Comparison of ENCODE assay signal across 19 cellular contexts in the genomic region with DNA sequence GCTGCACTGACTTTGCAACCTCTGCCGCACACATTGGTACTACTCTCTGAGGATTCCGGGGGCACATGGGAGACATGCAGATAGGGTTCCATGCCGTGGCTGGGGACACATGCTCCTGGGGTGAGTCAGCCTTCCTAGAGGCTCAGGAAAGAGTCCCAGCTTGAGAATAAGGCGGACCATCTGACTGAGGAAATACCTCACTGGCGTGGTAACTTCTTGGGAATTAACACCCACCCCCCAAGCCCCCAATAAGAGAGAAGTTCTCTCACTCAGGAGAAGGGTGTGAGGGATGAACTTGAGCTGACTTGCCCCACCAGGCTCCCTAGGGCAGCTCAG. TPM values are rescaled to one million over a fixed set of nuclear protein-coding genes. Genes with fewer than 3 reads are reported as not detected.
DNase-seq lines count a peak whose midpoint lies in the region; ATAC-seq and TF ChIP-seq lines count a peak whose summit lies in the region.
"Had no signal": no experiment of that assay in that cellular context is flagged by ENCODE, and none has a peak within 500 bp of the region (broad histone marks: within the 10 kb centered on the region; RNA-seq: fewer than 3 reads in every experiment).

No MANE protein-coding gene starts in this region.

- peak overlapping the region; percentile 94 for H4K5ac ChIP-seq in IMR-90 (ENCODE audit: low read depth, low read length)

- TF ChIP-seq CTCF in Caco-2 (IDR thresholded peaks at IDR 0.05; ENCODE audit: insufficient read depth in 1 of 2, low read depth in 1 of 2, low read length in 1 of 2, severe bottlenecking in 1 of 2, unreplicated experiment in 1 of 2) = no peak
- TF ChIP-seq CTCF in IMR-90 (conservative IDR thresholded peaks at IDR 0.05; ENCODE audit: low read depth, low read length) = no peak
- TF ChIP-seq CTCF in cardiac fibroblast (IDR thresholded peaks at IDR 0.05; ENCODE audit: low read depth, low read length) = no peak
- no peak for TF ChIP-seq CTCF in vagina (IDR thresholded peaks at IDR 0.05)
- TF ChIP-seq CTCF in tibial artery (IDR thresholded peaks at IDR 0.05) = no peak

- H3K4me3 ChIP-seq in Caco-2 (ENCODE audit: low read depth, low read length) = no peak overlapping the region
- H3K4me3 ChIP-seq in IMR-90 (ENCODE audit: insufficient read depth, low read depth, low read length) = no peak overlapping the region
- H3K4me3 ChIP-seq in cardiac fibroblast (replicated peaks in 1 of 2; ENCODE audit: low read depth in 2 of 2, low read length in 2 of 2) = no peak overlapping the region
- H3K4me3 ChIP-seq in trophoblast cell (ENCODE audit: low read depth, low read length) = no peak overlapping the region
- H3K4me3 ChIP-seq in vagina = no peak overlapping the region
- no peak overlapping the region for H3K4me3 ChIP-seq in tibial artery
- H3K4me3 ChIP-seq: adrenal gland, gastroesophageal sphincter, mucosa of descending colon, suprapubic skin had no signal

- CTCF ChIA-PET in Caco-2 (lab: Charles Lee) = no interaction called here
- CTCF ChIA-PET in IMR-90 (lab: Yijun Ruan, JAX) = no interaction called here

- no peak overlapping the region for H3K56ac ChIP-seq in IMR-90 (ENCODE audit: extremely low read depth, insufficient read depth, low read length)

- H3K4me1 ChIP-seq in Caco-2 = peaks cover 78% of the 10 kb centered on the region
- H3K4me1 ChIP-seq in IMR-90 (ENCODE audit: control insufficient read depth, insufficient read depth, low read length) = peaks cover 22% of the 10 kb centered on the region
- H3K4me1 ChIP-seq in trophoblast cell (ENCODE audit: control insufficient read depth in 1 of 2, insufficient read depth in 2 of 2, low read length in 2 of 2) = peaks cover 16 to 20% of the 10 kb centered on the region in 2 experiments
- H3K4me1 ChIP-seq in vagina = no peaks in the 10 kb centered on the region
- H3K4me1 ChIP-seq in tibial artery = no peaks in the 10 kb centered on the region
- H3K4me1 ChIP-seq: gastroesophageal sphincter, suprapubic skin had no signal

- H3K27ac Mint-ChIP-seq in Caco-2 (ENCODE audit: unreplicated experiment) = peak overlapping the region; percentile 69

- H3K4me1 Mint-ChIP-seq in Caco-2 (ENCODE audit: low read depth, unreplicated experiment) = peaks cover 62% of the 10 kb centered on the region

- peak overlapping the region; percentile 29 for H2AK9ac ChIP-seq in IMR-90 (replicated peaks; ENCODE audit: low read depth, low read length, poor library complexity)

- dilution Hi-C loops in IMR-90 (cut with HindIII; ENCODE audit: low sequenced_read_pairs, unreplicated experiment) = no loop called here

- H2BK20ac ChIP-seq in IMR-90 (ENCODE audit: low read depth, low read length) = peak overlapping the region; percentile 95

- ATAC-seq in IMR-90 (ENCODE audit: low read depth) (no peak), GM19328 (IDR thresholded peaks at IDR 0.05; ENCODE audit: unreplicated experiment) (no peak), HG02623 (IDR thresholded peaks at IDR 0.05; ENCODE audit: unreplicated experiment) (no peak)
- ATAC-seq: gastroesophageal sphincter had no signal

- H3K23ac ChIP-seq in IMR-90 (ENCODE audit: low read depth, low read length) (peak overlapping the region; percentile 51; the same call in 1 of the 2 replicates), trophoblast cell (ENCODE audit: low read length) (no peak overlapping the region)

- no peaks in the 10 kb centered on the region for H3K9me3 Mint-ChIP-seq in Caco-2 (ENCODE audit: unreplicated experiment)
- H3K9me3 Mint-ChIP-seq: neural crest cell had no signal

- H2BK12ac ChIP-seq in trophoblast cell (ENCODE audit: low read length) = peak overlapping the region; percentile 77

- H3K4ac ChIP-seq in IMR-90 (ENCODE audit: low read depth, low read length) (peak overlapping the region; percentile 88), trophoblast cell (ENCODE audit: low read depth, low read length) (no peak overlapping the region)

- peak overlapping the region; percentile 88 for H2BK120ac ChIP-seq in IMR-90 (ENCODE audit: low read depth, low read length)
- H2BK120ac ChIP-seq in trophoblast cell (ENCODE audit: insufficient read depth, low read length, poor library complexity) = peak overlapping the region; percentile 61

- H3K27me3 ChIP-seq in Caco-2 (replicated peaks; ENCODE audit: control insufficient read depth, insufficient read depth, low read length) (no peaks in the 10 kb centered on the region), IMR-90 (ENCODE audit: control insufficient read depth, insufficient read depth, low read length) (peaks cover 23% of the 10 kb centered on the region), trophoblast cell (ENCODE audit: insufficient read depth, low read length) (no peaks in the 10 kb centered on the region), vagina (no peaks in the 10 kb centered on the region), tibial artery (no peaks in the 10 kb centered on the region)
- H3K27me3 ChIP-seq: adrenal gland had no signal

- H4K20me1 ChIP-seq in IMR-90 (ENCODE audit: insufficient read depth, low read length) = no peaks in the 10 kb centered on the region

- peak overlapping the region; percentile 60; the same call in 2 of the 3 replicates for H2BK15ac ChIP-seq in IMR-90 (ENCODE audit: low read depth, low read length)

- no peak overlapping the region for H4K12ac ChIP-seq in trophoblast cell (ENCODE audit: low read depth, low read length)

- H3K27me3 Mint-ChIP-seq in Caco-2 (ENCODE audit: insufficient read depth, unreplicated experiment) = no peaks in the 10 kb centered on the region

- H2AK5ac ChIP-seq in IMR-90 (ENCODE audit: low read depth, low read length) = peak overlapping the region; percentile 88; the same call in 1 of the 2 replicates
- H2AK5ac ChIP-seq in trophoblast cell (ENCODE audit: low read length) = no peak overlapping the region

- no peaks in the 10 kb centered on the region for H3K79me2 ChIP-seq in trophoblast cell (ENCODE audit: control insufficient read depth, insufficient read depth, low read length, poor library complexity)

- H3K9me1 ChIP-seq in IMR-90 (ENCODE audit: insufficient read depth, low read length) = peaks cover 6% of the 10 kb centered on the region; the same call in 1 of the 2 replicates

- no peak for TF ChIP-seq RAD21 in IMR-90 (IDR thresholded peaks at IDR 0.05; ENCODE audit: low read length)

- peak overlapping the region; percentile 70 for H3K14ac ChIP-seq in IMR-90 (replicated peaks; ENCODE audit: low read depth, low read length)
- H3K14ac ChIP-seq in trophoblast cell (ENCODE audit: low read length) = peak overlapping the region; percentile 45

- H3K9me3 ChIP-seq in Caco-2 (no peaks in the 10 kb centered on the region), IMR-90 (ENCODE audit: control insufficient read depth, insufficient read depth, low read length) (peaks cover 2% of the 10 kb centered on the region; the same call in 1 of the 2 replicates), trophoblast cell (ENCODE audit: insufficient read depth, low read depth, low read length) (peaks cover 1% of the 10 kb centered on the region), vagina (no peaks in the 10 kb centered on the region), tibial artery (no peaks in the 10 kb centered on the region)
- H3K9me3 ChIP-seq: adrenal gland, gastroesophageal sphincter, mucosa of descending colon, suprapubic skin had no signal

- intact Hi-C loops in Caco-2 (cut with micrococcal nuclease; ENCODE audit: unreplicated experiment) (no loop called here), IMR-90 (cut with micrococcal nuclease) (loop anchor here (5.0 kb wide), 1 partner anchor 96 kb away; no protein-coding TSS in a partner anchor), vagina (cut with DNase I) (no loop called here), tibial artery (cut with DNase I; ENCODE audit: low total_unique reads) (no loop called here)

- TF ChIP-seq POLR2A in IMR-90 (IDR thresholded peaks at IDR 0.05; ENCODE audit: low read depth, low read length) (no peak), vagina (IDR thresholded peaks at IDR 0.05) (no peak)

- H3K18ac ChIP-seq in IMR-90 (ENCODE audit: low read depth, low read length) (peak overlapping the region; percentile 95), trophoblast cell (ENCODE audit: low read length) (peak overlapping the region; percentile 57)

- H3K36me3 ChIP-seq in Caco-2 (ENCODE audit: control insufficient read depth, insufficient read depth, low read length) (peaks cover 3% of the 10 kb centered on the region), IMR-90 (ENCODE audit: control insufficient read depth, insufficient read depth, low read length) (no peaks in the 10 kb centered on the region), trophoblast cell (ENCODE audit: control insufficient read depth in 1 of 2, insufficient read depth in 2 of 2, low read length in 2 of 2) (no peaks in the 10 kb centered on the region), vagina (no peaks in the 10 kb centered on the region), tibial artery (no peaks in the 10 kb centered on the region)
- H3K36me3 ChIP-seq: adrenal gland, gastroesophageal sphincter, suprapubic skin had no signal

- H3K79me1 ChIP-seq in IMR-90 (ENCODE audit: low read depth in 1 of 2, low read length in 2 of 2) (no peaks in the 10 kb centered on the region), trophoblast cell (ENCODE audit: low read length) (peaks cover 11% of the 10 kb centered on the region)

- H3K4me2 ChIP-seq in IMR-90 (ENCODE audit: low read depth, low read length) (no peak overlapping the region), trophoblast cell (ENCODE audit: low read length) (no peak overlapping the region)

- in situ Hi-C loops in IMR-90 (cut with MboI; ENCODE audit: low sequenced_read_pairs) = no loop called here

- H4K8ac ChIP-seq in IMR-90 (ENCODE audit: low read depth in 2 of 2, low read length in 2 of 2) (peak overlapping the region; percentile 69 to 74; a peak in 3 of 4 replicates), trophoblast cell (ENCODE audit: low read depth, low read length) (no peak overlapping the region)

- H2BK5ac ChIP-seq in IMR-90 (ENCODE audit: low read depth, low read length, poor library complexity, severe bottlenecking) (peak overlapping the region; percentile 0), trophoblast cell (ENCODE audit: low read depth, low read length, poor library complexity) (peak overlapping the region; percentile 61)

- DNase-seq in Caco-2 (no peak), IMR-90 (peak; percentile 43), cardiac fibroblast (ENCODE audit: low read depth in 2 of 2) (peak; percentile 46 to 64), trophoblast cell (peak in 1 of 2 donors; percentile 17), vagina (ENCODE audit: extremely low spot score in 2 of 2) (no peak), tibial artery (no peak)
- DNase-seq: activated CD8-positive, alpha-beta memory T cell treated with anti-CD3 and anti-CD28 coated beads, Interleukin-2, amount 50 U/mL, for 4 hours; central memory CD4-positive, alpha-beta T cell; KBM-7; NCI-H1092 treated with DMSO at 0.1 percent for 48 hours; NCI-H2107; NCI-H526 had no signal

- H3K27ac ChIP-seq in IMR-90 (ENCODE audit: insufficient read depth, low read length) (peak overlapping the region; percentile 68; the same call in 1 of the 2 replicates), trophoblast cell (ENCODE audit: low read depth, low read length) (peak overlapping the region; percentile 58), vagina (no peak overlapping the region), tibial artery (no peak overlapping the region)
- H3K27ac ChIP-seq: gastroesophageal sphincter, suprapubic skin had no signal

- peak overlapping the region; percentile 86 for H4K91ac ChIP-seq in IMR-90 (ENCODE audit: insufficient read depth, low read depth, low read length)
- peak overlapping the region; percentile 56 for H4K91ac ChIP-seq in trophoblast cell (ENCODE audit: low read depth, low read length)

- H3K9ac ChIP-seq in IMR-90 (ENCODE audit: low read depth, low read length) (no peak overlapping the region), trophoblast cell (ENCODE audit: low read length) (no peak overlapping the region)

- no peak overlapping the region for H3K4me3 Mint-ChIP-seq in Caco-2 (ENCODE audit: unreplicated experiment)
- H3K4me3 Mint-ChIP-seq: neural crest cell had no signal

- 67% methylated on average over 3 of the region's 5 CpGs; no CpG with 5 or more reads in 1 of the 2 experiments for WGBS in IMR-90 (ENCODE audit: extremely low coverage in 2 of 2, insufficient read length in 1 of 2), 2 experiments
- no CpG with 5 or more reads among the region's 5 CpGs for WGBS in trophoblast cell (ENCODE audit: extremely low coverage, insufficient coverage, insufficient read length)

- POLR2A ChIA-PET in Caco-2 (lab: Charles Lee) = no interaction called here
- POLR2A ChIA-PET in IMR-90 (lab: Charles Lee; ENCODE audit: unreplicated experiment) = no interaction called here

- BruUV-seq in Caco-2 (replicated peaks; lab: Mats Ljungman, UMichigan) (no TSS peak), IMR-90 (replicated peaks; lab: Mats Ljungman, UMichigan) (no TSS peak)

- H2AFZ ChIP-seq in IMR-90 (replicated peaks; ENCODE audit: low read length, poor library complexity) (peak overlapping the region; percentile 6), trophoblast cell (ENCODE audit: insufficient read depth, low read length, poor library complexity) (no peak overlapping the region)

- peaks cover 31% of the 10 kb centered on the region for H3K36me3 Mint-ChIP-seq in Caco-2 (ENCODE audit: insufficient read depth, unreplicated experiment)

RNA-seq across cellular contexts. Expression of gene PLXNC1, which starts 23.2 kb away (rescaled TPM):
- total RNA-seq in Caco-2 (2022) (41.3 and 47.7 TPM in 2 replicates), IMR-90 (2012; rRNA removed) (1.1 and 1.6 TPM in 2 replicates), vagina (14.2 TPM)
- polyA plus RNA-seq in IMR-90 (2012; rRNA removed) = 0.77 and 1.0 TPM in 2 replicates
- 0.10 and 0.30 TPM in 2 replicates for polyA plus RNA-seq in IMR-90 (2012; cell fraction: cytosol; rRNA removed)
- 0.25 and 0.88 TPM in 2 replicates for polyA plus RNA-seq in IMR-90 (2012; cell fraction: nucleus; rRNA removed; ENCODE audit: low replicate concordance)
- polyA plus RNA-seq in trophoblast cell (2013) = 0.21 and 0.22 TPM in 2 replicates

Comparison
In these comparisons a context has a peak if more than half of its experiments do, and no peak if none do; other contexts are left out.
1. DNase-seq: peak in IMR-90 (single experiment) and cardiac fibroblast (2 of 2); none in Caco-2 (0 of 2), vagina (0 of 2) and tibial artery (0 of 2).
2. H3K27ac ChIP-seq: peak in IMR-90 (single experiment) and trophoblast cell (single experiment); none in vagina (single experiment) and tibial artery (0 of 2).